Comparison of ENCODE assay signal across 8 cellular contexts in the genomic region with DNA sequence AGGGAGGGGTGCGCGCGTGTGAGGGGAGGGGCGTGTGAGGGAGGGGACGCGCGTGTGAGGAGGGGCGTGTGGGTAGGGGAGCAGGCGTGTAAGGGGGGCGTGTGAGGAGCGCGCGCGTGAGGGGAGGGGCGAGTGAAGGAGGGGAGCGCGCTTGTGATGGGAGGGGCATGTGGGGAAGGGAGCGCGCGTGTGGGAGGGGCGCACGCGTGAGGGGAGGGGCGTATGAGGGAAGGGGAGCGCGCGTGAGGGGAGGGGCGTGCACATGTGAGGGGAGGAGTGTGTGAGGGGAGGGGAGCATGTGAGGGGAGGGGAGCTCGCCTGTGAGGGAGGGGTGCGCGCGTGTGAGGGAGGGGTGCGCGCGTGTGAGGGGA. TPM values are rescaled to one million over a fixed set of nuclear protein-coding genes. Genes with fewer than 3 reads are reported as not detected.
DNase-seq lines count a peak whose midpoint lies in the region; ATAC-seq, FAIRE-seq and TF ChIP-seq lines count a peak whose summit lies in the region.

No MANE protein-coding gene starts in this region.

- H3K4me2 ChIP-seq in MM.1S (ENCODE audit: low read depth, low read length): no peak overlapping the region

- WGBS in prostate gland: 1% methylated on average over 30 of the region's 35 CpGs

- H3K27me3 ChIP-seq in MM.1S (replicated peaks; ENCODE audit: insufficient read depth, low read length) (no peaks in the 10 kb centered on the region), left ventricle myocardium inferior (ENCODE audit: low read depth) (no peaks in the 10 kb centered on the region), prostate gland (replicated peaks; ENCODE audit: insufficient read depth) (no peaks in the 10 kb centered on the region)

- FAIRE-seq in urothelium cell line (lab: Jason Lieb, UNC): no peak

- no peaks in the 10 kb centered on the region for H3K27me3 Mint-ChIP-seq in T-helper 17 cell

- no peaks in the 10 kb centered on the region for H3K9me3 ChIP-seq in MM.1S (replicated peaks; ENCODE audit: insufficient read depth, low read length)
- no peaks in the 10 kb centered on the region for H3K9me3 ChIP-seq in T-helper 17 cell (ENCODE audit: control insufficient read depth, low read length, poor library complexity, severe bottlenecking)
- no peaks in the 10 kb centered on the region for H3K9me3 ChIP-seq in left ventricle myocardium inferior (replicated peaks)
- no peaks in the 10 kb centered on the region for H3K9me3 ChIP-seq in prostate gland

- H3K4me3 Mint-ChIP-seq in T-helper 17 cell: peak overlapping the region; percentile 95

- H3K4me1 ChIP-seq in MM.1S (ENCODE audit: low read length): peaks cover 15% of the 10 kb centered on the region
- peaks cover 66% of the 10 kb centered on the region for H3K4me1 ChIP-seq in left ventricle myocardium inferior
- H3K4me1 ChIP-seq in prostate gland (replicated peaks): no peaks in the 10 kb centered on the region

- peak; percentile 11 for DNase-seq in DMS79 (lab: John Stamatoyannopoulos, UW)
- DNase-seq in MM.1S: peak; percentile 76
- DNase-seq in T-helper 17 cell: peak; percentile 76 to 82 (median 80)
- peak in 54 of 56 donors; percentile 59 to 97 (median 86) for DNase-seq in amygdala (lab: John Stamatoyannopoulos, UW)
- DNase-seq in left ventricle myocardium inferior: peak; percentile 91
- DNase-seq in prostate gland (ENCODE audit: low spot score): peak; percentile 94
- DNase-seq in urothelium cell line (ENCODE audit: low spot score): peak; percentile 89

- no peak for TF ChIP-seq POLR2A in prostate gland (IDR thresholded peaks at IDR 0.05)

- no peak overlapping the region for H2AFZ ChIP-seq in MM.1S (ENCODE audit: low read length)

- peaks cover 4% of the 10 kb centered on the region for H3K36me3 Mint-ChIP-seq in T-helper 17 cell (ENCODE audit: low read depth)

- ATAC-seq in T-helper 17 cell (peak; percentile 47), HG03457 (IDR thresholded peaks at IDR 0.05; ENCODE audit: unreplicated experiment) (no peak)

- H3K36me3 ChIP-seq in MM.1S (replicated peaks; ENCODE audit: insufficient read depth, low read length) (no peaks in the 10 kb centered on the region), left ventricle myocardium inferior (peaks cover 30% of the 10 kb centered on the region), prostate gland (no peaks in the 10 kb centered on the region)

- intact Hi-C loops in left ventricle myocardium inferior (cut with micrococcal nuclease): no loop called here
- intact Hi-C loops in prostate gland (cut with DNase I): loop anchor here (1.0 to 5.0 kb wide), 3 partner anchors 16 to 271 kb away; partner anchors contain the start of gene DUSP5

- peaks cover 25% of the 10 kb centered on the region for H3F3A ChIP-seq in MM.1S (ENCODE audit: insufficient read depth, low read length)

- peak overlapping the region; percentile 75; the same call in 1 of the 2 replicates for H3K27ac ChIP-seq in MM.1S (ENCODE audit: low read length)
- H3K27ac ChIP-seq in left ventricle myocardium inferior (replicated peaks): peak overlapping the region; percentile 97
- H3K27ac ChIP-seq in prostate gland: peak overlapping the region; percentile 96

- peak overlapping the region; percentile 91 for H3K27ac Mint-ChIP-seq in T-helper 17 cell

- H3K9ac ChIP-seq in MM.1S (ENCODE audit: low read length): no peak overlapping the region

- peaks cover 30% of the 10 kb centered on the region for H3K4me1 Mint-ChIP-seq in T-helper 17 cell

- H3K4me3 ChIP-seq in MM.1S (ENCODE audit: low read length) (peak overlapping the region; percentile 89), left ventricle myocardium inferior (peak overlapping the region; percentile 91), prostate gland (peak overlapping the region; percentile 78 to 89)

- TF ChIP-seq CTCF in MM.1S (IDR thresholded peaks at IDR 0.05; ENCODE audit: low read length) (no peak), left ventricle myocardium inferior (IDR thresholded peaks at IDR 0.05; ENCODE audit: borderline replicate concordance) (no peak), prostate gland (IDR thresholded peaks at IDR 0.05) (no peak)

- H4K20me1 ChIP-seq in MM.1S (ENCODE audit: insufficient read depth, low read length): no peaks in the 10 kb centered on the region

- H3K9me2 ChIP-seq in MM.1S (replicated peaks; ENCODE audit: insufficient read depth, low read length): no peaks in the 10 kb centered on the region

- H3K79me2 ChIP-seq in MM.1S (ENCODE audit: low read length): peaks cover 11% of the 10 kb centered on the region; the same call in 1 of the 2 replicates

RNA-seq across cellular contexts. Expression of gene MXI1, which starts 19.1 kb away (rescaled TPM):
- total RNA-seq in T-helper 17 cell (10 to 100 TPM; 43.2 to 48.8 TPM), left ventricle myocardium inferior (60.0 TPM), prostate gland (10 to 100 TPM; 36.3 to 83.3 TPM)

Comparison
In these comparisons a context has a peak if more than half of its experiments do, and no peak if none do; other contexts are left out.
1. DNase-seq: peak in every context shown above with its lines; median percentile 94 in prostate gland; 91 in left ventricle myocardium inferior; 89 in urothelium cell line; 86 in amygdala; 80 in T-helper 17 cell; 76 in MM.1S; 11 in DMS79.